8 cellular contexts compared by ENCODE assay signal in genomic region chr17:42019509-42020404, GRCh38. TPM values are rescaled to one million over a fixed set of nuclear protein-coding genes. Genes with fewer than 3 reads are reported as not detected.
DNase-seq lines count a peak whose midpoint lies in the region; ATAC-seq and TF ChIP-seq lines count a peak whose summit lies in the region.

Gene NKIRAS2, plus strand, starts transcription at chr17:42020090. Its CDS starts 1,488 bp downstream, at chr17:42021578.

- peaks cover under 1 to 60% (median 18%) of the 10 kb centered on the region in 4 donors for H3K4me1 ChIP-seq in right lobe of liver

- ATAC-seq in HG03521 (IDR thresholded peaks at IDR 0.05; ENCODE audit: unreplicated experiment): peak; percentile 49
- ATAC-seq in right lobe of liver: peak; percentile 75 to 83 (median 82)

- H3K27ac ChIP-seq in right lobe of liver: peak within 1 kb of the TSS; percentile 68 to 86 (median 78)

- intact Hi-C loops in right lobe of liver (cut with DNase I): loop anchor here (10.0 kb wide), 1 partner anchor 55 kb away; the partner anchor contains the start of gene CNP (in 2 of the 2)

- TF ChIP-seq POLR2A in GM19193 (IDR thresholded peaks at IDR 0.05; ENCODE audit: extremely low read depth, insufficient read depth, insufficient read length): peak; percentile 83
- peak; percentile 55 for TF ChIP-seq POLR2A in right lobe of liver (IDR thresholded peaks at IDR 0.05)

- TF ChIP-seq CTCF in AG09309 (IDR thresholded peaks at IDR 0.05; ENCODE audit: control insufficient read depth, insufficient read depth, low read depth, low read length, missing control alignments) (peak; percentile 91), right lobe of liver (IDR thresholded peaks at IDR 0.05) (peak; percentile 92 to 97 (median 94))

- no peaks in the 10 kb centered on the region for H3K9me3 ChIP-seq in right lobe of liver

- 9% methylated on average over 21 of the region's 49 CpGs for WGBS in right lobe of liver (ENCODE audit: insufficient coverage, low coverage, low lambda C conversion rate, missing lambda C conversion rate)

- H3K36me3 ChIP-seq in right lobe of liver: peaks cover 0 to 8% (median 4%) of the 10 kb centered on the region in 4 donors

- DNase-seq in AG09309 (ENCODE audit: low read depth): no peak
- peak; percentile 93 for DNase-seq in NCI-H748 (lab: John Stamatoyannopoulos, UW; ENCODE audit: unreplicated experiment)
- peak; percentile 87 to 91 for DNase-seq in activated CD4-positive, alpha-beta T cell treated with anti-CD3 and anti-CD28 coated beads, Interleukin-2, amount 50 U/mL, for 24 hours (ENCODE audit: low read depth in 1 of 2, low spot score in 1 of 2)
- DNase-seq in dermis blood vessel endothelial cell: peak; percentile 96
- DNase-seq in right lobe of liver: peak; percentile 94 to 97 (median 96)
- peak; percentile 96 for DNase-seq in stimulated activated CD4-positive, alpha-beta T cell treated with anti-CD3 and anti-CD28 coated beads, Interleukin-4, amount 100 ng/mL, for 24 hours

- H3K27me3 ChIP-seq in right lobe of liver: no peaks in the 10 kb centered on the region

- H3K4me3 ChIP-seq in AG09309 (ENCODE audit: control insufficient read depth, low read depth, low read length) (peak within 1 kb of the TSS; percentile 65), right lobe of liver (peak within 1 kb of the TSS; percentile 78 to 98 (median 97))

RNA-seq across cellular contexts. Expression of gene NKIRAS2, which starts in this region (rescaled TPM):
- total RNA-seq in dermis blood vessel endothelial cell: 44.2 and 46.6 TPM in 2 replicates
- 10 to 100 TPM; 11.1 to 27.0 (median 12.3) TPM for total RNA-seq in right lobe of liver
